Comparison of ENCODE assay signal across 10 cellular contexts in the genomic region with DNA sequence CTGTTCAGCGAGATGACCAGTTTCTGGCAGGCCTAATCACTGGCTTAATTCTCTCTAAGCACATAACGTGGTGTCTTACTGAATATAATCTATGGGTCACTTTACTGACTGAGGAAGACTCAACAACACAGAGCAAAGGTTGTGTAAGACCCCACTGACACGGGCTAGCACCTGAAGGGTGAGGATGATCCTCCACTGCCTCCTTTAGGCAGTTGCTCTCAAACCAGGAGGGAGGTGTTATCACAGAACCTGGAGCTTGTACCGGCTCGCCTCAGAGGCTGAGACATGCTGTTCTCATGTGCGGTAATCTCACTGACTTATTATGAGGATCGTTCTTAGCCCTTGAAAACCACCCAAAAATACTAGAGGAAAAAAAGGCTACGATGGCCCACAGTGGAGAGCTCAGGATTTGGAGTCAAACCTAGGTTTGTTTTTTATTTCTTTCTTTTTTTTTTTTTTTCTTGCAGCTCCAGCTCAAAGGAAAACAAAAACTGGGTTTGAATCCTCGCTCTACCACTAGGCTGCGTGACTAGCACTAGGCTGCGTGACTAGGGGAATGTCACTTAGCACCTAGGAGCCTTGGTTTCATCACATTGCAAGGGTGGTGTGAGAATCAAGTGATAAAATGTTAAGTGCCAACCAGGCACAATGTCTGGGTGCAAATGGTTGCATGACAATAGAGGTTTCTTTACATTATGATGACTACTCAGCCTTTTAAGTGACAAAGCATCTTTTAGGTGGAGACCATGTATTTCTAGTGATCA. TPM values are rescaled to one million over a fixed set of nuclear protein-coding genes. Genes with fewer than 3 reads are reported as not detected.
DNase-seq lines count a peak whose midpoint lies in the region; ATAC-seq and TF ChIP-seq lines count a peak whose summit lies in the region.
"Had no signal": no experiment of that assay in that cellular context is flagged by ENCODE, and none has a peak within 500 bp of the region (broad histone marks: within the 10 kb centered on the region; RNA-seq: fewer than 3 reads in every experiment).

No MANE protein-coding gene starts in this region.

- no peak for TF ChIP-seq CTCF in gastroesophageal sphincter (IDR thresholded peaks at IDR 0.05)
- no peak for TF ChIP-seq CTCF in stomach (IDR thresholded peaks at IDR 0.05)

- no peaks in the 10 kb centered on the region for H3K9me3 Mint-ChIP-seq in activated CD8-positive, alpha-beta memory T cell treated with anti-CD3 and anti-CD28 coated beads, Interleukin-2, amount 10 ng/mL, durations not matched to agents 7 days and 5 days (ENCODE audit: low read depth)
- peaks cover 15% of the 10 kb centered on the region for H3K9me3 Mint-ChIP-seq in T-helper 2 cell treated with Interferon-gamma antibody and Interleukin-4, amounts not matched to agents 5 μg/mL and 100 μg/mL, for 36 hours

- H3K4me3 ChIP-seq in gastroesophageal sphincter (no peak overlapping the region), stomach (no peak overlapping the region)

- H3K27ac Mint-ChIP-seq in activated CD8-positive, alpha-beta memory T cell treated with anti-CD3 and anti-CD28 coated beads, Interleukin-2, amount 10 ng/mL, durations not matched to agents 7 days and 5 days = peak overlapping the region; percentile 98
- H3K27ac Mint-ChIP-seq in T-helper 2 cell treated with Interferon-gamma antibody and Interleukin-4, amounts not matched to agents 5 μg/mL and 100 μg/mL, for 36 hours = peak overlapping the region; percentile 93

- H3K36me3 Mint-ChIP-seq in activated CD8-positive, alpha-beta memory T cell treated with anti-CD3 and anti-CD28 coated beads, Interleukin-2, amount 10 ng/mL, durations not matched to agents 7 days and 5 days = peaks cover 73% of the 10 kb centered on the region
- H3K36me3 Mint-ChIP-seq in T-helper 2 cell treated with Interferon-gamma antibody and Interleukin-4, amounts not matched to agents 5 μg/mL and 100 μg/mL, for 36 hours (ENCODE audit: low read depth) = peaks cover 69% of the 10 kb centered on the region

- DNase-seq in activated CD8-positive, alpha-beta memory T cell treated with anti-CD3 and anti-CD28 coated beads, Interleukin-2, amount 10 ng/mL, durations not matched to agents 7 days and 5 days = peak; percentile 55
- DNase-seq in activated CD8-positive, alpha-beta memory T cell treated with anti-CD3 and anti-CD28 coated beads, Interleukin-2, amount 50 U/mL, for 4 hours = no peak
- DNase-seq in T-helper 2 cell treated with Interferon-gamma antibody and Interleukin-4, amounts not matched to agents 5 μg/mL and 100 μg/mL, for 36 hours (ENCODE audit: low spot score) = no peak
- DNase-seq in stomach = no peak
- DNase-seq: ACHN, NCI-H526 treated with DMSO at 0.1 percent for 48 hours had no signal

- peak overlapping the region; percentile 14 for H3K4me3 Mint-ChIP-seq in activated CD8-positive, alpha-beta memory T cell treated with anti-CD3 and anti-CD28 coated beads, Interleukin-2, amount 10 ng/mL, durations not matched to agents 7 days and 5 days
- H3K4me3 Mint-ChIP-seq in T-helper 2 cell treated with Interferon-gamma antibody and Interleukin-4, amounts not matched to agents 5 μg/mL and 100 μg/mL, for 36 hours = peak overlapping the region; percentile 57

- H3K36me3 ChIP-seq in gastroesophageal sphincter (peaks cover 0 to 51% of the 10 kb centered on the region in 2 donors), stomach (peaks cover 0 to 46% (median 10%) of the 10 kb centered on the region in 4 donors)

- intact Hi-C loops in stomach (cut with DNase I; ENCODE audit: low total_unique reads) = no loop called here

- H3K27me3 ChIP-seq in gastroesophageal sphincter (no peaks in the 10 kb centered on the region), stomach (no peaks in the 10 kb centered on the region)

- H3K4me1 ChIP-seq in gastroesophageal sphincter (no peaks in the 10 kb centered on the region), stomach (peaks cover 0 to 21% (median 7%) of the 10 kb centered on the region in 4 donors)

- H3K9me3 ChIP-seq in gastroesophageal sphincter = no peaks in the 10 kb centered on the region
- H3K9me3 ChIP-seq in stomach = no peaks in the 10 kb centered on the region

- peak; percentile 46 for ATAC-seq in activated CD8-positive, alpha-beta memory T cell treated with anti-CD3 and anti-CD28 coated beads, Interleukin-2, amount 10 ng/mL, durations not matched to agents 7 days and 5 days
- ATAC-seq in gastroesophageal sphincter = no peak
- ATAC-seq in GM21367 (IDR thresholded peaks at IDR 0.05; ENCODE audit: unreplicated experiment) = no peak
- ATAC-seq in GM18858 (IDR thresholded peaks at IDR 0.05; ENCODE audit: unreplicated experiment) = no peak
- ATAC-seq in HG03432 (IDR thresholded peaks at IDR 0.05; ENCODE audit: unreplicated experiment) = no peak

- no peak for TF ChIP-seq POLR2A in gastroesophageal sphincter (IDR thresholded peaks at IDR 0.05)
- TF ChIP-seq POLR2A in stomach (IDR thresholded peaks at IDR 0.05) = no peak

- TF ChIP-seq EP300 in gastroesophageal sphincter (IDR thresholded peaks at IDR 0.05) = no peak
- no peak for TF ChIP-seq EP300 in stomach (IDR thresholded peaks at IDR 0.05)

- H3K27me3 Mint-ChIP-seq in activated CD8-positive, alpha-beta memory T cell treated with anti-CD3 and anti-CD28 coated beads, Interleukin-2, amount 10 ng/mL, durations not matched to agents 7 days and 5 days = no peaks in the 10 kb centered on the region
- H3K27me3 Mint-ChIP-seq in T-helper 2 cell treated with Interferon-gamma antibody and Interleukin-4, amounts not matched to agents 5 μg/mL and 100 μg/mL, for 36 hours (ENCODE audit: low read depth) = no peaks in the 10 kb centered on the region

- WGBS in gastroesophageal sphincter (ENCODE audit: low coverage in 1 of 2), 2 donors = 96% methylated on average over 10 of the region's 11 CpGs; no CpG with 5 or more reads in 1 of the 2 donors
- 85 to 95% (median 91%) methylated on average over 11 of the region's 11 CpGs for WGBS in stomach, 5 donors

- CTCF ChIA-PET in activated CD8-positive, alpha-beta memory T cell treated with anti-CD3 and anti-CD28 coated beads, Interleukin-2, amount 10 ng/mL, durations not matched to agents 7 days and 5 days (lab: Charles Lee) = interaction anchor here (0.8 to 2.8 kb wide), 10 partner anchors 9 to 80 kb away, joined by 3 to 19 read pairs (median 3); no protein-coding TSS in a partner anchor

- H3K4me1 Mint-ChIP-seq in activated CD8-positive, alpha-beta memory T cell treated with anti-CD3 and anti-CD28 coated beads, Interleukin-2, amount 10 ng/mL, durations not matched to agents 7 days and 5 days = peaks cover 80% of the 10 kb centered on the region
- peaks cover 72% of the 10 kb centered on the region for H3K4me1 Mint-ChIP-seq in T-helper 2 cell treated with Interferon-gamma antibody and Interleukin-4, amounts not matched to agents 5 μg/mL and 100 μg/mL, for 36 hours (ENCODE audit: low read depth)

- H3K27ac ChIP-seq in gastroesophageal sphincter = peak overlapping the region; percentile 26 to 76 (median 70)
- H3K27ac ChIP-seq in stomach = peak overlapping the region in 4 of 5 donors; percentile 48 to 82 (median 70)

RNA-seq across cellular contexts. Expression of gene RCBTB2, which starts 28.1 kb away (rescaled TPM):
- total RNA-seq in activated CD8-positive, alpha-beta memory T cell treated with anti-CD3 and anti-CD28 coated beads, Interleukin-2, amount 10 ng/mL, durations not matched to agents 7 days and 5 days = 10 to 100 TPM; 17.0 to 22.5 TPM
- total RNA-seq in gastroesophageal sphincter = 10 to 100 TPM; 14.9 to 26.1 (median 16.7) TPM
- total RNA-seq in stomach = 10 to 100 TPM in 2 of 5 donors, 1 to 10 TPM in 2, under 1 TPM in 1; 0.29 to 56.6 (median 4.5) TPM
- 10 to 100 TPM in 1 of 3 donors, 1 to 10 TPM in 2; 6.2 to 13.7 (median 9.0) TPM for polyA plus RNA-seq in stomach
